Comparison of ENCODE assay signal across 17 cellular contexts in genomic region chr7:50612704-50613103, GRCh38. TPM values are rescaled to one million over a fixed set of nuclear protein-coding genes. Genes with fewer than 3 reads are reported as not detected.
DNase-seq lines count a peak whose midpoint lies in the region.
"Had no signal": no experiment of that assay in that cellular context is flagged by ENCODE, and none has a peak within 500 bp of the region (broad histone marks: within the 10 kb centered on the region; RNA-seq: fewer than 3 reads in every experiment).

No MANE protein-coding gene starts in this region.

- no peak overlapping the region for H3K9ac ChIP-seq in rectal smooth muscle tissue (ENCODE audit: low read length)
- H3K9ac ChIP-seq: BLaER1 had no signal

- H3K9me3 Mint-ChIP-seq in activated naive CD8-positive, alpha-beta T cell (ENCODE audit: low read depth): peaks cover 7% of the 10 kb centered on the region
- peaks cover 6% of the 10 kb centered on the region for H3K9me3 Mint-ChIP-seq in activated naive CD8-positive, alpha-beta T cell treated with anti-CD3 and anti-CD28 coated beads for 36 hours
- H3K9me3 Mint-ChIP-seq: HFFc6 had no signal

- H3K36me3 ChIP-seq in rectal smooth muscle tissue (ENCODE audit: control insufficient read depth, insufficient read depth, low read length): no peaks in the 10 kb centered on the region

- no peaks in the 10 kb centered on the region for H3K36me3 Mint-ChIP-seq in activated naive CD8-positive, alpha-beta T cell
- peaks cover 4% of the 10 kb centered on the region for H3K36me3 Mint-ChIP-seq in activated naive CD8-positive, alpha-beta T cell treated with anti-CD3 and anti-CD28 coated beads for 36 hours
- H3K36me3 Mint-ChIP-seq: CD8-positive, alpha-beta T cell had no signal

- H3K27ac Mint-ChIP-seq in activated naive CD8-positive, alpha-beta T cell: peak overlapping the region; percentile 10
- no peak overlapping the region for H3K27ac Mint-ChIP-seq in activated naive CD8-positive, alpha-beta T cell treated with anti-CD3 and anti-CD28 coated beads for 36 hours
- H3K27ac Mint-ChIP-seq: CD8-positive, alpha-beta T cell; HFFc6 had no signal

- intact Hi-C loops in posterior vena cava (cut with DNase I): no loop called here

- H3K4me1 ChIP-seq in rectal smooth muscle tissue (ENCODE audit: control insufficient read depth, insufficient read depth, low read length): peaks cover 12% of the 10 kb centered on the region

- no peaks in the 10 kb centered on the region for H3K27me3 Mint-ChIP-seq in activated naive CD8-positive, alpha-beta T cell
- no peaks in the 10 kb centered on the region for H3K27me3 Mint-ChIP-seq in activated naive CD8-positive, alpha-beta T cell treated with anti-CD3 and anti-CD28 coated beads for 36 hours

- peak overlapping the region; percentile 66 for H3K27ac ChIP-seq in rectal smooth muscle tissue (ENCODE audit: low read depth, low read length)
- H3K27ac ChIP-seq: BLaER1, HL-60 had no signal

- no peak overlapping the region for H3K4me3 Mint-ChIP-seq in activated naive CD8-positive, alpha-beta T cell
- H3K4me3 Mint-ChIP-seq in activated naive CD8-positive, alpha-beta T cell treated with anti-CD3 and anti-CD28 coated beads for 36 hours: no peak overlapping the region
- H3K4me3 Mint-ChIP-seq: CD8-positive, alpha-beta T cell; HFFc6 had no signal

- H3K4me3 ChIP-seq in rectal smooth muscle tissue (ENCODE audit: low read length): no peak overlapping the region
- H3K4me3 ChIP-seq: BLaER1 had no signal

- H3K27me3 ChIP-seq in rectal smooth muscle tissue (ENCODE audit: control insufficient read depth, insufficient read depth, low read length): no peaks in the 10 kb centered on the region
- H3K27me3 ChIP-seq: BLaER1 had no signal

- peaks cover 34% of the 10 kb centered on the region for H3K4me1 Mint-ChIP-seq in activated naive CD8-positive, alpha-beta T cell (ENCODE audit: low read depth)
- H3K4me1 Mint-ChIP-seq in activated naive CD8-positive, alpha-beta T cell treated with anti-CD3 and anti-CD28 coated beads for 36 hours: peaks cover 25% of the 10 kb centered on the region

- no peak for DNase-seq in activated naive CD8-positive, alpha-beta T cell treated with anti-CD3 and anti-CD28 coated beads for 36 hours
- DNase-seq in ecto neural progenitor cell (ENCODE audit: low spot score): peak; percentile 14
- no peak for DNase-seq in stimulated activated CD4-positive, alpha-beta T cell treated with anti-CD3 and anti-CD28 coated beads, Interleukin-2, amount 100 ng/mL, for 24 hours
- DNase-seq in posterior vena cava (ENCODE audit: low spot score): no peak
- no peak for DNase-seq in middle frontal gyrus (ENCODE audit: extremely low spot score, low spot score)
- DNase-seq: Calu3; CD8-positive, alpha-beta T cell; DMS79 treated with DMSO at 0.1 percent for 48 hours; GF-D8; GOT3; H7; HFFc6 had no signal

RNA-seq across cellular contexts. Expression of gene DDC, which starts 47.5 kb away (rescaled TPM):
- 1 to 10 TPM in 1 of 2 experiments, under 1 TPM in 1; 0.64 to 1.1 TPM for total RNA-seq in activated naive CD8-positive, alpha-beta T cell treated with anti-CD3 and anti-CD28 coated beads for 36 hours
- total RNA-seq in posterior vena cava: not detected
- total RNA-seq: CD8-positive, alpha-beta T cell; HFFc6; HT1080 had no signal
